22 cellular contexts compared by ENCODE assay signal in genomic region chr12:81075539-81075938, GRCh38. TPM values are rescaled to one million over a fixed set of nuclear protein-coding genes. Genes with fewer than 3 reads are reported as not detected.
DNase-seq lines count a peak whose midpoint lies in the region; ATAC-seq and TF ChIP-seq lines count a peak whose summit lies in the region.
"Had no signal": no experiment of that assay in that cellular context is flagged by ENCODE, and none has a peak within 500 bp of the region (broad histone marks: within the 10 kb centered on the region; RNA-seq: fewer than 3 reads in every experiment).

No MANE protein-coding gene starts in this region.

- no peak for TF ChIP-seq POLR2A in uterus (IDR thresholded peaks at IDR 0.05)

- H3K4me3 ChIP-seq in osteoblast (ENCODE audit: insufficient read depth, low read length) (no peak overlapping the region), uterus (no peak overlapping the region)
- H3K4me3 ChIP-seq: A549; BLaER1 treated with 17β-estradiol and CSF1 and Interleukin-3, amounts not matched to agents 10 nM and 100 nM had no signal

- H3K4me1 ChIP-seq in osteoblast (ENCODE audit: insufficient read depth, low read length): peaks cover 13% of the 10 kb centered on the region
- H3K4me1 ChIP-seq in uterus: no peaks in the 10 kb centered on the region
- H3K4me1 ChIP-seq: A549; BE2C; BLaER1 treated with 17β-estradiol and CSF1 and Interleukin-3, amounts not matched to agents 10 nM and 100 nM had no signal

- ATAC-seq in HG03045 (IDR thresholded peaks at IDR 0.05; ENCODE audit: unreplicated experiment): no peak
- ATAC-seq: A549, HCT116 had no signal

- peaks cover 16% of the 10 kb centered on the region for H3K79me2 ChIP-seq in osteoblast (ENCODE audit: insufficient read depth, low read length)

- H3K4me2 ChIP-seq in osteoblast (ENCODE audit: insufficient read depth, low read length): no peak overlapping the region
- H3K4me2 ChIP-seq: A549; BLaER1 treated with 17β-estradiol and CSF1 and Interleukin-3, amounts not matched to agents 10 nM and 100 nM had no signal

- intact Hi-C loops in uterus (cut with DNase I; ENCODE audit: low total_unique reads): no loop called here

- TF ChIP-seq CTCF in osteoblast (IDR thresholded peaks at IDR 0.05; ENCODE audit: extremely low read depth, low read depth, low read length) (no peak), uterus (IDR thresholded peaks at IDR 0.05) (no peak)

- no peaks in the 10 kb centered on the region for H3K27me3 ChIP-seq in osteoblast (ENCODE audit: insufficient read depth, low read length)
- H3K27me3 ChIP-seq in uterus: no peaks in the 10 kb centered on the region
- H3K27me3 ChIP-seq: BE2C; BLaER1 treated with 17β-estradiol and CSF1 and Interleukin-3, amounts not matched to agents 10 nM and 100 nM had no signal

- H4K20me1 ChIP-seq in osteoblast (ENCODE audit: insufficient read depth, low read length): no peaks in the 10 kb centered on the region
- H4K20me1 ChIP-seq: BLaER1 treated with 17β-estradiol and CSF1 and Interleukin-3, amounts not matched to agents 10 nM and 100 nM had no signal

- DNase-seq in DMS53 (lab: John Stamatoyannopoulos, UW) (peak; percentile 23), DMS53 treated with DMSO at 0.1 percent for 48 hours (lab: John Stamatoyannopoulos, UW; ENCODE audit: unreplicated experiment) (no peak), NCI-H82 treated with DMSO at 0.1 percent for 48 hours (lab: John Stamatoyannopoulos, UW; ENCODE audit: unreplicated experiment) (peak; percentile 17), osteoblast (ENCODE audit: insufficient read length, low spot score, missing footprints) (no peak), uterus (no peak), GM19238 (ENCODE audit: insufficient read length, low spot score) (no peak)
- DNase-seq in activated CD4-positive, alpha-beta T cell treated with anti-CD3 and anti-CD28 coated beads, Interleukin-2, amount 50 U/mL, for 1 hour: no peak
- DNase-seq: ACHN; AML-193; BE2C; CD4-positive, alpha-beta T cell; CD8-positive, alpha-beta memory T cell; DMS79 treated with DMSO at 0.1 percent for 48 hours; GF-D8; GOT3; H7 had no signal

- peak overlapping the region; percentile 5 for H2AFZ ChIP-seq in osteoblast (ENCODE audit: low read length)

- H3K27ac ChIP-seq in osteoblast (ENCODE audit: low read depth, low read length) (no peak overlapping the region), uterus (peak overlapping the region; percentile 87 to 96)
- H3K27ac ChIP-seq: 22Rv1; A549; BLaER1 treated with 17β-estradiol and CSF1 and Interleukin-3, amounts not matched to agents 10 nM and 100 nM had no signal

- no peaks in the 10 kb centered on the region for H3K36me3 ChIP-seq in osteoblast (ENCODE audit: insufficient read depth, low read length)
- H3K36me3 ChIP-seq in uterus: no peaks in the 10 kb centered on the region
- H3K36me3 ChIP-seq: BE2C; BLaER1 treated with 17β-estradiol and CSF1 and Interleukin-3, amounts not matched to agents 10 nM and 100 nM had no signal

- H3K9me3 ChIP-seq in osteoblast (ENCODE audit: low read depth, low read length) (no peaks in the 10 kb centered on the region), uterus (no peaks in the 10 kb centered on the region)
- H3K9me3 ChIP-seq: A549, BE2C had no signal

RNA-seq across cellular contexts. Expression of gene ACSS3, which starts 2.3 kb away (rescaled TPM):
- 22.4 and 35.4 TPM in 2 replicates for total RNA-seq in osteoblast
- total RNA-seq in uterus: 10 to 100 TPM; 25.6 to 62.2 (median 47.7) TPM
- total RNA-seq: CD4-positive, alpha-beta T cell; CD8-positive, alpha-beta memory T cell; G401 had no signal

Comparison
In these comparisons a context has a peak if more than half of its experiments do, and no peak if none do; other contexts are left out.
1. DNase-seq: peak in DMS53 (single experiment) and NCI-H82 treated with DMSO at 0.1 percent for 48 hours (single experiment); none in DMS53 treated with DMSO at 0.1 percent for 48 hours (single experiment), osteoblast (single experiment), uterus (0 of 2), GM19238 (single experiment) and activated CD4-positive, alpha-beta T cell treated with anti-CD3 and anti-CD28 coated beads, Interleukin-2, amount 50 U/mL, for 1 hour (single experiment).